ENCODE assay signal across 21 cellular contexts in the genomic region with DNA sequence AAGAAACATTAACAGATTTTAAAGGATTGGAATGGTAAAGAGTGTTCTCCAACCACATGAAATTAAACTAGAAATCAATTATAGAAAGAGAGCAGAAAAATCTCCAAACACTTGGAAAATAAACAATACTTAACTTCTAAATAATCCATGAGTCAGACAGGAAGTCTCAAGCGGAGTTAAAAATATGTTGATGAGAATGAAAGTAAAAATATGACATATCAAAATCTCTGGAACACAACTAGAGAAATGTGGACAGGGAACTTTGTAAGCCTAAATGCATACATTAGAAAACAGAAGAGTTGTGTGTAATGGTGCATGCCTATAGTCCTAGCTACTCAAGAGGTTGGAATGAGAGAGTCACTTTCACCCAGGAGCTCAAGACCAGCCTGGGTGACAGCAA. TPM values are rescaled to one million over a fixed set of nuclear protein-coding genes. Genes with fewer than 3 reads are reported as not detected.
DNase-seq lines count a peak whose midpoint lies in the region; ATAC-seq and TF ChIP-seq lines count a peak whose summit lies in the region.
"Had no signal": no experiment of that assay in that cellular context is flagged by ENCODE, and none has a peak within 500 bp of the region (broad histone marks: within the 10 kb centered on the region; RNA-seq: fewer than 3 reads in every experiment).

No MANE protein-coding gene starts in this region.

- no peaks in the 10 kb centered on the region for H3K27me3 ChIP-seq in BLaER1 treated with 17β-estradiol and CSF1 and Interleukin-3, amounts not matched to agents 10 nM and 100 nM
- H3K27me3 ChIP-seq in MM.1S (replicated peaks; ENCODE audit: insufficient read depth, low read length) (no peaks in the 10 kb centered on the region), tibial nerve (no peaks in the 10 kb centered on the region)
- H3K27me3 ChIP-seq: SJCRH30, uterus had no signal

- no peak overlapping the region; a peak in 1 of 20 replicates for H3K4me3 ChIP-seq in BLaER1 treated with 17β-estradiol and CSF1 and Interleukin-3, amounts not matched to agents 10 nM and 100 nM
- H3K4me3 ChIP-seq in MM.1S (ENCODE audit: low read length) = no peak overlapping the region
- no peak overlapping the region for H3K4me3 ChIP-seq in choroid plexus epithelial cell (ENCODE audit: low read depth, low read length)
- H3K4me3 ChIP-seq in tibial nerve = no peak overlapping the region
- H3K4me3 ChIP-seq: SJCRH30, uterus had no signal

- no peak for TF ChIP-seq POLR2A in tibial nerve (IDR thresholded peaks at IDR 0.05)

- H3K79me2 ChIP-seq in MM.1S (ENCODE audit: low read length) = no peaks in the 10 kb centered on the region

- DNase-seq in MM.1S (no peak), choroid plexus epithelial cell (ENCODE audit: low read depth) (peak; percentile 40), myocyte (ENCODE audit: low read depth) (peak; percentile 14), substantia nigra (lab: John Stamatoyannopoulos, UW) (no peak), tibial nerve (ENCODE audit: low spot score in 2 of 2) (no peak)
- DNase-seq: activated CD4-positive, alpha-beta T cell treated with anti-CD3 and anti-CD28 coated beads for 48 hours; endodermal cell; glutamatergic neuron; H7; NCI-H1930; NCI-H226; nephron progenitor cell; SJCRH30; uterus had no signal

- 12 to 21% methylated on average over 1 of the region's 1 CpG for WGBS in tibial nerve, 2 donors

- H3K4me2 ChIP-seq in BLaER1 treated with 17β-estradiol and CSF1 and Interleukin-3, amounts not matched to agents 10 nM and 100 nM = peak overlapping the region; percentile 30 to 78 (median 42)
- H3K4me2 ChIP-seq in MM.1S (ENCODE audit: low read depth, low read length) = 0 out of 2 replicates have a peak overlapping the region, but pooled peaks have one; percentile 10

- no peaks in the 10 kb centered on the region for H4K20me1 ChIP-seq in BLaER1 treated with 17β-estradiol and CSF1 and Interleukin-3, amounts not matched to agents 10 nM and 100 nM
- no peaks in the 10 kb centered on the region for H4K20me1 ChIP-seq in MM.1S (ENCODE audit: insufficient read depth, low read length)

- ATAC-seq in HG03175 (IDR thresholded peaks at IDR 0.05; ENCODE audit: unreplicated experiment) (no peak), HG03095 (IDR thresholded peaks at IDR 0.05; ENCODE audit: unreplicated experiment) (no peak)
- ATAC-seq: activated naive CD4-positive, alpha-beta T cell treated with anti-CD3 and anti-CD28 coated beads, Interleukin-2, amount 50 U/mL, for 72 hours; activated T-helper 17 cell treated with anti-CD3 and anti-CD28 coated beads, Interleukin-2, amount 50 U/mL, for 72 hours; left lobe of liver; sciatic nerve had no signal

- no peaks in the 10 kb centered on the region for H3K36me3 ChIP-seq in BLaER1 treated with 17β-estradiol and CSF1 and Interleukin-3, amounts not matched to agents 10 nM and 100 nM
- H3K36me3 ChIP-seq in MM.1S (replicated peaks; ENCODE audit: insufficient read depth, low read length) = no peaks in the 10 kb centered on the region
- no peaks in the 10 kb centered on the region for H3K36me3 ChIP-seq in tibial nerve
- H3K36me3 ChIP-seq: uterus had no signal

- TF ChIP-seq EP300 in tibial nerve (IDR thresholded peaks at IDR 0.05) = no peak

- peaks cover 40 to 50% (median 42%) of the 10 kb centered on the region in 11 experiments for H3K9me3 ChIP-seq in BLaER1 treated with 17β-estradiol and CSF1 and Interleukin-3, amounts not matched to agents 10 nM and 100 nM (replicated peaks in 1 of 11)
- H3K9me3 ChIP-seq in MM.1S (replicated peaks; ENCODE audit: insufficient read depth, low read length) (no peaks in the 10 kb centered on the region), tibial nerve (peaks cover 0 to 33% (median 5%) of the 10 kb centered on the region in 4 donors)
- H3K9me3 ChIP-seq: SJCRH30, uterus had no signal

- no peak overlapping the region for H2AFZ ChIP-seq in MM.1S (ENCODE audit: low read length)

- H3F3A ChIP-seq in MM.1S (ENCODE audit: insufficient read depth, low read length) = no peaks in the 10 kb centered on the region

- H3K27ac ChIP-seq in BLaER1 treated with 17β-estradiol and CSF1 and Interleukin-3, amounts not matched to agents 10 nM and 100 nM = peak overlapping the region in 8 of 11 experiments; percentile 13 to 63 (median 46); a peak in 13 of 22 replicates
- H3K27ac ChIP-seq in MM.1S (ENCODE audit: low read length) = no peak overlapping the region
- no peak overlapping the region for H3K27ac ChIP-seq in substantia nigra (ENCODE audit: low read depth, low read length, poor library complexity, severe bottlenecking)
- no peak overlapping the region for H3K27ac ChIP-seq in tibial nerve
- H3K27ac ChIP-seq: SJCRH30, uterus had no signal

- H3K4me1 ChIP-seq in BLaER1 treated with 17β-estradiol and CSF1 and Interleukin-3, amounts not matched to agents 10 nM and 100 nM = peaks cover 0 to 12% (median 10%) of the 10 kb centered on the region in 10 experiments; a peak in 17 of 20 replicates
- H3K4me1 ChIP-seq in MM.1S (ENCODE audit: low read length) (no peaks in the 10 kb centered on the region), tibial nerve (peaks cover 0 to 7% (median 0%) of the 10 kb centered on the region in 4 donors)
- H3K4me1 ChIP-seq: SJCRH30, uterus had no signal

- H3K9ac ChIP-seq in BLaER1 treated with 17β-estradiol and CSF1 and Interleukin-3, amounts not matched to agents 10 nM and 100 nM = peak overlapping the region in 2 of 11 experiments; percentile 24 to 42; a peak in 3 of 22 replicates
- no peak overlapping the region for H3K9ac ChIP-seq in MM.1S (ENCODE audit: low read length)

- H3K9me2 ChIP-seq in MM.1S (replicated peaks; ENCODE audit: insufficient read depth, low read length) = no peaks in the 10 kb centered on the region

- TF ChIP-seq CTCF in MM.1S (IDR thresholded peaks at IDR 0.05; ENCODE audit: low read length) = no peak
- no peak for TF ChIP-seq CTCF in choroid plexus epithelial cell (conservative IDR thresholded peaks at IDR 0.05; ENCODE audit: low read depth, low read length)
- TF ChIP-seq CTCF in tibial nerve (IDR thresholded peaks at IDR 0.05) = no peak

RNA-seq across cellular contexts. Expression of a gene that starts 47.9 kb away (rescaled TPM):
- total RNA-seq in myocyte (3.8 and 4.9 TPM in 2 replicates), tibial nerve (10 to 100 TPM in 1 of 4 donors, 1 to 10 TPM in 3; 7.3 to 11.6 (median 9.0) TPM)
- polyA plus RNA-seq in myocyte (2012) = 6.5 TPM

Comparison
In these comparisons a context has a peak if more than half of its experiments do, and no peak if none do; other contexts are left out.
1. H3K27ac ChIP-seq: peak in BLaER1 treated with 17β-estradiol and CSF1 and Interleukin-3, amounts not matched to agents 10 nM and 100 nM (8 of 11); none in MM.1S (single experiment), substantia nigra (single experiment) and tibial nerve (0 of 4).
2. DNase-seq: peak in choroid plexus epithelial cell (single experiment) and myocyte (single experiment); none in MM.1S (single experiment), substantia nigra (0 of 49) and tibial nerve (0 of 2).